8 cellular contexts compared by ENCODE assay signal in genomic region chr5:32942225-32942989, GRCh38.
DNase-seq lines count a peak whose midpoint lies in the region; ATAC-seq and TF ChIP-seq lines count a peak whose summit lies in the region.

No MANE protein-coding gene starts in this region.

- TF ChIP-seq POLR2A in stomach (IDR thresholded peaks at IDR 0.05), result no peak

- no peak overlapping the region for H3K4me2 ChIP-seq in SK-N-SH

- POLR2A ChIA-PET in SK-N-SH (lab: Yijun Ruan, JAX), result no interaction called here

- CTCF ChIA-PET in SK-N-SH (lab: Yijun Ruan, JAX), result no interaction called here

- intact Hi-C loops in stomach (cut with DNase I; ENCODE audit: low total_unique reads), result no loop called here

- H3K27me3 ChIP-seq in SK-N-SH (ENCODE audit: insufficient read depth), result no peaks in the 10 kb centered on the region
- no peaks in the 10 kb centered on the region for H3K27me3 ChIP-seq in stomach

- H3K4me1 ChIP-seq in SK-N-SH (ENCODE audit: control insufficient read depth in 1 of 2, insufficient read depth in 2 of 2, low read depth in 1 of 2, low read length in 1 of 2), result no peaks in the 10 kb centered on the region
- no peaks in the 10 kb centered on the region for H3K4me1 ChIP-seq in stomach

- no peaks in the 10 kb centered on the region for H3K36me3 Mint-ChIP-seq in endothelial cell (ENCODE audit: low read depth, unreplicated experiment)

- H3K27ac ChIP-seq in SK-N-SH (ENCODE audit: low read depth in 2 of 2, low read length in 1 of 2), result no peak overlapping the region
- no peak overlapping the region for H3K27ac ChIP-seq in stomach

- no peaks in the 10 kb centered on the region for H3K9me2 ChIP-seq in SK-N-SH

- peaks cover 19% of the 10 kb centered on the region for H3F3A ChIP-seq in SK-N-SH (replicated peaks; ENCODE audit: insufficient read depth)

- no peaks in the 10 kb centered on the region for H3K9me3 Mint-ChIP-seq in endothelial cell (ENCODE audit: unreplicated experiment)

- H3K79me2 ChIP-seq in SK-N-SH (ENCODE audit: insufficient read depth), result 0 out of 2 replicates have a peak, but pooled peaks cover 8% of the 10 kb centered on the region

- no peaks in the 10 kb centered on the region for H3K9me3 ChIP-seq in SK-N-SH
- H3K9me3 ChIP-seq in stomach, result peaks cover 0 to 6% (median 0%) of the 10 kb centered on the region in 4 donors

- DNase-seq in SK-N-SH (peak; percentile 10), NCI-H1694 (lab: John Stamatoyannopoulos, UW) (peak; percentile 44), endothelial cell (ENCODE audit: low spot score) (no peak), kidney glomerular epithelial cell (lab: John Stamatoyannopoulos, UW) (no peak), globus pallidus (ENCODE audit: low spot score) (no peak), stomach (no peak)

- peak; percentile 37 for TF ChIP-seq RAD21 in SK-N-SH (IDR thresholded peaks at IDR 0.05; ENCODE audit: low read length)

- WGBS in SK-N-SH (ENCODE audit: low lambda C conversion rate), result 37% methylated on average over 6 of the region's 6 CpGs
- WGBS in stomach, 5 donors, result 58 to 68% (median 64%) methylated on average over 6 of the region's 6 CpGs

- TF ChIP-seq EP300 in SK-N-SH (IDR thresholded peaks at IDR 0.05; ENCODE audit: borderline replicate concordance in 1 of 2, low read depth in 1 of 2, low read length in 1 of 2) (no peak), stomach (IDR thresholded peaks at IDR 0.05) (no peak)

- no peak overlapping the region for H3K9ac ChIP-seq in SK-N-SH

- H3K27ac Mint-ChIP-seq in endothelial cell (ENCODE audit: unreplicated experiment), result no peak overlapping the region

- no peaks in the 10 kb centered on the region for H4K20me1 ChIP-seq in SK-N-SH (ENCODE audit: insufficient read depth)

- H3K4me1 Mint-ChIP-seq in endothelial cell (ENCODE audit: unreplicated experiment), result no peaks in the 10 kb centered on the region

- H3K4me3 Mint-ChIP-seq in endothelial cell (ENCODE audit: unreplicated experiment), result no peak overlapping the region

- ATAC-seq in SK-N-SH treated with all-trans-retinoic acid at 6 μM for 48 hours (no peak), HG02588 (IDR thresholded peaks at IDR 0.05; ENCODE audit: unreplicated experiment) (peak; percentile 77)

- peaks cover 0 to 32% of the 10 kb centered on the region in 2 experiments for H3K36me3 ChIP-seq in SK-N-SH (replicated peaks in 1 of 2; ENCODE audit: control insufficient read depth in 1 of 2, insufficient read depth in 2 of 2, low read length in 1 of 2)
- no peaks in the 10 kb centered on the region for H3K36me3 ChIP-seq in stomach

- H3K27me3 Mint-ChIP-seq in endothelial cell (ENCODE audit: unreplicated experiment), result no peaks in the 10 kb centered on the region

- H3K4me3 ChIP-seq in SK-N-SH (ENCODE audit: low read depth in 2 of 2, low read length in 1 of 2), result no peak overlapping the region
- H3K4me3 ChIP-seq in stomach, result no peak overlapping the region

- TF ChIP-seq CTCF in SK-N-SH (IDR thresholded peaks at IDR 0.05) (peak; percentile 55), endothelial cell (IDR thresholded peaks at IDR 0.05; ENCODE audit: unreplicated experiment) (peak; percentile 50), stomach (IDR thresholded peaks at IDR 0.05) (peak in 1 of 7 experiments; percentile 15)

- H2AFZ ChIP-seq in SK-N-SH (ENCODE audit: low read depth), result no peak overlapping the region

TF ChIP-seq in SK-N-SH, 30 proteins besides CTCF, POLR2A, EP300 and RAD21:
- no peak for TF ChIP-seq CHD2 (IDR thresholded peaks at IDR 0.05; ENCODE audit: low read length, partially characterized antibody)
- TF ChIP-seq SMC3 (IDR thresholded peaks at IDR 0.05; ENCODE audit: low read depth, low read length), result 0 out of 2 replicates have a peak, but pooled peaks have one; percentile 5

TF ChIP-seq in SK-N-SH treated with all-trans-retinoic acid at 6 μM for 48 hours, 23 proteins besides CTCF, POLR2A, EP300 and RAD21:
- TF ChIP-seq PPARA (CRISPR knock-in tag; IDR thresholded peaks at IDR 0.05; ENCODE audit: borderline replicate concordance) (no peak), RARB (CRISPR knock-in tag; IDR thresholded peaks at IDR 0.05) (no peak), SNAI2 (CRISPR knock-in tag; IDR thresholded peaks at IDR 0.05) (no peak)

Comparison
In these comparisons a context has a peak if more than half of its experiments do, and no peak if none do; other contexts are left out.
1. DNase-seq: peak in SK-N-SH (single experiment) and NCI-H1694 (single experiment); none in endothelial cell (single experiment), kidney glomerular epithelial cell (single experiment), globus pallidus (single experiment) and stomach (single experiment).